15 cellular contexts compared by ENCODE assay signal in genomic region chr16:84563776-84564420, GRCh38.
"Had no signal": no experiment of that assay in that cellular context is flagged by ENCODE, and none has a peak within 500 bp of the region (broad histone marks: within the 10 kb centered on the region; RNA-seq: fewer than 3 reads in every experiment).

No MANE protein-coding gene starts in this region.

- H3K9me3 ChIP-seq: gastroesophageal sphincter, ovary, tibial artery, uterus had no signal

- H3K4me1 ChIP-seq: gastroesophageal sphincter, tibial artery, uterus had no signal

- H3K36me3 ChIP-seq: neural progenitor cell, ovary, uterus had no signal

- DNase-seq: activated CD4-positive, alpha-beta memory T cell treated with anti-CD3 and anti-CD28 coated beads, Interleukin-2, amount 10 ng/mL, durations not matched to agents 7 days and 5 days; activated naive CD8-positive, alpha-beta T cell treated with anti-CD3 and anti-CD28 coated beads, Interleukin-2, amount 50 U/mL, for 24 hours; aorta; dermis blood vessel endothelial cell; endodermal cell; left colon; midbrain; ovary; stimulated activated CD4-positive, alpha-beta T cell treated with anti-CD3 and anti-CD28 coated beads, Interleukin-2, amount 100 ng/mL, for 48 hours; stimulated activated naive CD4-positive, alpha-beta T cell; T-helper 1 cell; tibial artery; uterus had no signal

- H3K27me3 ChIP-seq: neural progenitor cell, ovary, uterus had no signal

- H3K4me3 ChIP-seq: gastroesophageal sphincter, neural progenitor cell, ovary, tibial artery, uterus had no signal

- ATAC-seq: activated naive CD8-positive, alpha-beta T cell treated with anti-CD3 and anti-CD28 coated beads, Interleukin-2, amount 50 U/mL, for 24 hours; gastroesophageal sphincter; left colon had no signal

- H3K9ac ChIP-seq: neural progenitor cell had no signal

- H3K4me2 ChIP-seq: neural progenitor cell had no signal

- H3K4me3 Mint-ChIP-seq: activated CD4-positive, alpha-beta memory T cell treated with anti-CD3 and anti-CD28 coated beads, Interleukin-2, amount 10 ng/mL, durations not matched to agents 7 days and 5 days; activated naive CD8-positive, alpha-beta T cell treated with anti-CD3 and anti-CD28 coated beads, Interleukin-2, amount 50 U/mL, for 24 hours; endodermal cell; neural progenitor cell had no signal

- H3K9me3 Mint-ChIP-seq: activated CD4-positive, alpha-beta memory T cell treated with anti-CD3 and anti-CD28 coated beads, Interleukin-2, amount 10 ng/mL, durations not matched to agents 7 days and 5 days; activated naive CD8-positive, alpha-beta T cell treated with anti-CD3 and anti-CD28 coated beads, Interleukin-2, amount 50 U/mL, for 24 hours; endodermal cell had no signal

- H3K27ac ChIP-seq: gastroesophageal sphincter, neural progenitor cell, ovary, tibial artery, uterus had no signal

- H3K27me3 Mint-ChIP-seq: activated CD4-positive, alpha-beta memory T cell treated with anti-CD3 and anti-CD28 coated beads, Interleukin-2, amount 10 ng/mL, durations not matched to agents 7 days and 5 days; activated naive CD8-positive, alpha-beta T cell treated with anti-CD3 and anti-CD28 coated beads, Interleukin-2, amount 50 U/mL, for 24 hours had no signal
